Comparison of ENCODE assay signal across 9 cellular contexts in genomic region chrX:30910124-30910860, GRCh38. TPM values are rescaled to one million over a fixed set of nuclear protein-coding genes. Genes with fewer than 3 reads are reported as not detected.
DNase-seq lines count a peak whose midpoint lies in the region; ATAC-seq and TF ChIP-seq lines count a peak whose summit lies in the region.
"Had no signal": no experiment of that assay in that cellular context is flagged by ENCODE, and none has a peak within 500 bp of the region (broad histone marks: within the 10 kb centered on the region; RNA-seq: fewer than 3 reads in every experiment).

No MANE protein-coding gene starts in this region.

- H3K27me3 ChIP-seq in uterus (no peaks in the 10 kb centered on the region), suprapubic skin (no peaks in the 10 kb centered on the region)

- H3K9me3 Mint-ChIP-seq in dendritic cell treated with granulocyte-macrophage colony-stimulating factor and Interleukin-4, amounts not matched to agents 40 ng/mL and 50 ng/mL, for 4 days, result no peaks in the 10 kb centered on the region

- TF ChIP-seq POLR2A in uterus (IDR thresholded peaks at IDR 0.05), result no peak
- no peak for TF ChIP-seq POLR2A in suprapubic skin (IDR thresholded peaks at IDR 0.05)

- no peak for TF ChIP-seq EP300 in suprapubic skin (IDR thresholded peaks at IDR 0.05)

- DNase-seq in stimulated activated CD4-positive, alpha-beta T cell treated with anti-CD3 and anti-CD28 coated beads, Interleukin-15, amount 100 ng/mL, for 24 hours, result peak; percentile 14
- no peak for DNase-seq in stimulated activated CD4-positive, alpha-beta T cell treated with anti-CD3 and anti-CD28 coated beads, Interleukin-4, amount 100 ng/mL, for 1 hour
- DNase-seq in SIG-M5 (lab: John Stamatoyannopoulos, UW) (peak; percentile 10), uterus (no peak), NCI-H2081 treated with DMSO at 0.1 percent for 48 hours (lab: John Stamatoyannopoulos, UW) (no peak), suprapubic skin (ENCODE audit: low spot score in 2 of 2) (no peak)
- DNase-seq: C1 segment of cervical spinal cord had no signal

- peak overlapping the region; percentile 4 to 68 for H3K27ac ChIP-seq in uterus
- H3K27ac ChIP-seq in suprapubic skin, result no peak overlapping the region

- ATAC-seq in HG03097 (IDR thresholded peaks at IDR 0.05; ENCODE audit: low FRiP score, unreplicated experiment), result no peak

- 46% methylated on average over 7 of the region's 7 CpGs for WGBS in suprapubic skin

- H3K9me3 ChIP-seq in uterus (no peaks in the 10 kb centered on the region), suprapubic skin (no peaks in the 10 kb centered on the region)

- intact Hi-C loops in dendritic cell treated with granulocyte-macrophage colony-stimulating factor and Interleukin-4, amounts not matched to agents 40 ng/mL and 50 ng/mL, for 4 days (cut with micrococcal nuclease), result no loop called here
- intact Hi-C loops in uterus (cut with DNase I; ENCODE audit: low total_unique reads), result no loop called here

- H3K4me3 Mint-ChIP-seq in dendritic cell treated with granulocyte-macrophage colony-stimulating factor and Interleukin-4, amounts not matched to agents 40 ng/mL and 50 ng/mL, for 4 days, result peak overlapping the region; percentile 34

- peaks cover 0 to 3% of the 10 kb centered on the region in 2 donors for H3K4me1 ChIP-seq in uterus
- no peaks in the 10 kb centered on the region for H3K4me1 ChIP-seq in suprapubic skin

- no peak for TF ChIP-seq CTCF in uterus (IDR thresholded peaks at IDR 0.05)
- TF ChIP-seq CTCF in suprapubic skin (IDR thresholded peaks at IDR 0.05), result no peak

- H3K27ac Mint-ChIP-seq in dendritic cell treated with granulocyte-macrophage colony-stimulating factor and Interleukin-4, amounts not matched to agents 40 ng/mL and 50 ng/mL, for 4 days, result peak overlapping the region; percentile 82

- H3K27me3 Mint-ChIP-seq in dendritic cell treated with granulocyte-macrophage colony-stimulating factor and Interleukin-4, amounts not matched to agents 40 ng/mL and 50 ng/mL, for 4 days, result no peaks in the 10 kb centered on the region

- H3K4me1 Mint-ChIP-seq in dendritic cell treated with granulocyte-macrophage colony-stimulating factor and Interleukin-4, amounts not matched to agents 40 ng/mL and 50 ng/mL, for 4 days (ENCODE audit: low read depth), result peaks cover 12% of the 10 kb centered on the region

- H3K36me3 Mint-ChIP-seq in dendritic cell treated with granulocyte-macrophage colony-stimulating factor and Interleukin-4, amounts not matched to agents 40 ng/mL and 50 ng/mL, for 4 days (ENCODE audit: low read depth), result no peaks in the 10 kb centered on the region

- H3K36me3 ChIP-seq in uterus (no peaks in the 10 kb centered on the region), suprapubic skin (no peaks in the 10 kb centered on the region)

- no peak overlapping the region for H3K4me3 ChIP-seq in uterus
- H3K4me3 ChIP-seq in suprapubic skin, result no peak overlapping the region

RNA-seq across cellular contexts. Expression of gene TAB3, which starts 21.2 kb away (rescaled TPM):
- total RNA-seq in uterus, result 10 to 100 TPM; 21.2 to 51.2 (median 39.2) TPM
- 10 to 100 TPM; 23.2 to 41.9 (median 26.8) TPM for total RNA-seq in suprapubic skin

Comparison
In these comparisons a context has a peak if more than half of its experiments do, and no peak if none do; other contexts are left out.
1. DNase-seq: peak in stimulated activated CD4-positive, alpha-beta T cell treated with anti-CD3 and anti-CD28 coated beads, Interleukin-15, amount 100 ng/mL, for 24 hours (single experiment) and SIG-M5 (single experiment); none in stimulated activated CD4-positive, alpha-beta T cell treated with anti-CD3 and anti-CD28 coated beads, Interleukin-4, amount 100 ng/mL, for 1 hour (single experiment), uterus (0 of 2), NCI-H2081 treated with DMSO at 0.1 percent for 48 hours (single experiment) and suprapubic skin (0 of 2).